ENCODE assay signal across 2 cellular contexts in the genomic region with DNA sequence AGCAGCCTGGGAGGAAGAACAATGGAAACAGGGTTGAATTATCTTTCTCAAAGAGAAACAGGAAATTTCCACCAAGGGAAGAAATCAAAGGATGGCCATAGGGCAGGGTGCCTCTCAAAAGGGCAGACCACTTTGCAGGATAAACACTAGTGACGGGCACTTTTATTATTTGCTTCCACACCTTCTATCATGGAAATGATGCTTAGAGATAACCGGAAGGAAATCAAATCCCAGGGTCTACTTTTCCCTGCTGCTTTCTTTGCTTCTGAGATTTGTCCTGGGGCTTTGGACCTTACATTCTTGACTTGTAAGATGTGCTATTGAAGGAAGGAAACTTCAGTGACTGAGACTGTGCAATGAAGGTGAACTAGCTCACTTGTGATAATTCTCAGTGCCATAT.
TF ChIP-seq lines count a peak whose summit lies in the region.

No MANE protein-coding gene starts in this region.

TF ChIP-seq in SK-N-SH, 30 proteins besides CTCF, POLR2A, EP300 and RAD21 (continued from another document):
- TF ChIP-seq RCOR1 (IDR thresholded peaks at IDR 0.05; ENCODE audit: low read length) (no peak), EZH2phosphoT487 (IDR thresholded peaks at IDR 0.05; ENCODE audit: borderline replicate concordance, low read depth) (no peak), JUND (IDR thresholded peaks at IDR 0.05) (no peak), RFX5 (IDR thresholded peaks at IDR 0.05; ENCODE audit: low read length) (no peak), SIN3A (IDR thresholded peaks at IDR 0.05; ENCODE audit: borderline replicate concordance, low read depth, low read length) (no peak), FOSL2 (IDR thresholded peaks at IDR 0.05; ENCODE audit: borderline replicate concordance, low read depth) (no peak), FOXJ3 (CRISPR knock-in tag; IDR thresholded peaks at IDR 0.05) (no peak)
- TF ChIP-seq, protein P1, sequence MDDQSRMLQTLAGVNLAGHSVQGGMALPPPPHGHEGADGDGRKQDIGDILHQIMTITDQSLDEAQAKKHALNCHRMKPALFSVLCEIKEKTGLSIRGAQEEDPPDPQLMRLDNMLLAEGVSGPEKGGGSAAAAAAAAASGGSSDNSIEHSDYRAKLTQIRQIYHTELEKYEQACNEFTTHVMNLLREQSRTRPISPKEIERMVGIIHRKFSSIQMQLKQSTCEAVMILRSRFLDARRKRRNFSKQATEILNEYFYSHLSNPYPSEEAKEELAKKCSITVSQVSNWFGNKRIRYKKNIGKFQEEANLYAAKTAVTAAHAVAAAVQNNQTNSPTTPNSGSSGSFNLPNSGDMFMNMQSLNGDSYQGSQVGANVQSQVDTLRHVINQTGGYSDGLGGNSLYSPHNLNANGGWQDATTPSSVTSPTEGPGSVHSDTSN (IDR thresholded peaks at IDR 0.05): no peak
- TF ChIP-seq, protein P2, sequence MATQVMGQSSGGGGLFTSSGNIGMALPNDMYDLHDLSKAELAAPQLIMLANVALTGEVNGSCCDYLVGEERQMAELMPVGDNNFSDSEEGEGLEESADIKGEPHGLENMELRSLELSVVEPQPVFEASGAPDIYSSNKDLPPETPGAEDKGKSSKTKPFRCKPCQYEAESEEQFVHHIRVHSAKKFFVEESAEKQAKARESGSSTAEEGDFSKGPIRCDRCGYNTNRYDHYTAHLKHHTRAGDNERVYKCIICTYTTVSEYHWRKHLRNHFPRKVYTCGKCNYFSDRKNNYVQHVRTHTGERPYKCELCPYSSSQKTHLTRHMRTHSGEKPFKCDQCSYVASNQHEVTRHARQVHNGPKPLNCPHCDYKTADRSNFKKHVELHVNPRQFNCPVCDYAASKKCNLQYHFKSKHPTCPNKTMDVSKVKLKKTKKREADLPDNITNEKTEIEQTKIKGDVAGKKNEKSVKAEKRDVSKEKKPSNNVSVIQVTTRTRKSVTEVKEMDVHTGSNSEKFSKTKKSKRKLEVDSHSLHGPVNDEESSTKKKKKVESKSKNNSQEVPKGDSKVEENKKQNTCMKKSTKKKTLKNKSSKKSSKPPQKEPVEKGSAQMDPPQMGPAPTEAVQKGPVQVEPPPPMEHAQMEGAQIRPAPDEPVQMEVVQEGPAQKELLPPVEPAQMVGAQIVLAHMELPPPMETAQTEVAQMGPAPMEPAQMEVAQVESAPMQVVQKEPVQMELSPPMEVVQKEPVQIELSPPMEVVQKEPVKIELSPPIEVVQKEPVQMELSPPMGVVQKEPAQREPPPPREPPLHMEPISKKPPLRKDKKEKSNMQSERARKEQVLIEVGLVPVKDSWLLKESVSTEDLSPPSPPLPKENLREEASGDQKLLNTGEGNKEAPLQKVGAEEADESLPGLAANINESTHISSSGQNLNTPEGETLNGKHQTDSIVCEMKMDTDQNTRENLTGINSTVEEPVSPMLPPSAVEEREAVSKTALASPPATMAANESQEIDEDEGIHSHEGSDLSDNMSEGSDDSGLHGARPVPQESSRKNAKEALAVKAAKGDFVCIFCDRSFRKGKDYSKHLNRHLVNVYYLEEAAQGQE (IDR thresholded peaks at IDR 0.05; ENCODE audit: low read depth, low read length): no peak
- TF ChIP-seq, protein P3, sequence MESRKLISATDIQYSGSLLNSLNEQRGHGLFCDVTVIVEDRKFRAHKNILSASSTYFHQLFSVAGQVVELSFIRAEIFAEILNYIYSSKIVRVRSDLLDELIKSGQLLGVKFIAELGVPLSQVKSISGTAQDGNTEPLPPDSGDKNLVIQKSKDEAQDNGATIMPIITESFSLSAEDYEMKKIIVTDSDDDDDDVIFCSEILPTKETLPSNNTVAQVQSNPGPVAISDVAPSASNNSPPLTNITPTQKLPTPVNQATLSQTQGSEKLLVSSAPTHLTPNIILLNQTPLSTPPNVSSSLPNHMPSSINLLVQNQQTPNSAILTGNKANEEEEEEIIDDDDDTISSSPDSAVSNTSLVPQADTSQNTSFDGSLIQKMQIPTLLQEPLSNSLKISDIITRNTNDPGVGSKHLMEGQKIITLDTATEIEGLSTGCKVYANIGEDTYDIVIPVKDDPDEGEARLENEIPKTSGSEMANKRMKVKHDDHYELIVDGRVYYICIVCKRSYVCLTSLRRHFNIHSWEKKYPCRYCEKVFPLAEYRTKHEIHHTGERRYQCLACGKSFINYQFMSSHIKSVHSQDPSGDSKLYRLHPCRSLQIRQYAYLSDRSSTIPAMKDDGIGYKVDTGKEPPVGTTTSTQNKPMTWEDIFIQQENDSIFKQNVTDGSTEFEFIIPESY (IDR thresholded peaks at IDR 0.05; ENCODE audit: borderline replicate concordance, low read depth): no peak
- TF ChIP-seq, protein P4, sequence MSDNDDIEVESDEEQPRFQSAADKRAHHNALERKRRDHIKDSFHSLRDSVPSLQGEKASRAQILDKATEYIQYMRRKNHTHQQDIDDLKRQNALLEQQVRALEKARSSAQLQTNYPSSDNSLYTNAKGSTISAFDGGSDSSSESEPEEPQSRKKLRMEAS (IDR thresholded peaks at IDR 0.05; ENCODE audit: low read depth): no peak

TF ChIP-seq in SK-N-SH treated with all-trans-retinoic acid at 6 μM for 48 hours, 23 proteins besides CTCF, POLR2A, EP300 and RAD21 (continued from another document):
- TF ChIP-seq, protein P5, sequence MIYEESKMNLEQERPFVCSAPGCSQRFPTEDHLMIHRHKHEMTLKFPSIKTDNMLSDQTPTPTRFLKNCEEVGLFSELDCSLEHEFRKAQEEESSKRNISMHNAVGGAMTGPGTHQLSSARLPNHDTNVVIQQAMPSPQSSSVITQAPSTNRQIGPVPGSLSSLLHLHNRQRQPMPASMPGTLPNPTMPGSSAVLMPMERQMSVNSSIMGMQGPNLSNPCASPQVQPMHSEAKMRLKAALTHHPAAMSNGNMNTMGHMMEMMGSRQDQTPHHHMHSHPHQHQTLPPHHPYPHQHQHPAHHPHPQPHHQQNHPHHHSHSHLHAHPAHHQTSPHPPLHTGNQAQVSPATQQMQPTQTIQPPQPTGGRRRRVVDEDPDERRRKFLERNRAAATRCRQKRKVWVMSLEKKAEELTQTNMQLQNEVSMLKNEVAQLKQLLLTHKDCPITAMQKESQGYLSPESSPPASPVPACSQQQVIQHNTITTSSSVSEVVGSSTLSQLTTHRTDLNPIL (CRISPR knock-in tag; IDR thresholded peaks at IDR 0.05; ENCODE audit: low read depth): no peak
- TF ChIP-seq ZC3H10 (CRISPR knock-in tag; IDR thresholded peaks at IDR 0.05) (no peak), ESRRG (CRISPR knock-in tag; IDR thresholded peaks at IDR 0.05) (no peak), ZNF565 (CRISPR knock-in tag; conservative IDR thresholded peaks at IDR 0.05; ENCODE audit: low read depth) (no peak), ZNF70 (CRISPR knock-in tag; IDR thresholded peaks at IDR 0.05) (no peak)
- TF ChIP-seq, protein P6, sequence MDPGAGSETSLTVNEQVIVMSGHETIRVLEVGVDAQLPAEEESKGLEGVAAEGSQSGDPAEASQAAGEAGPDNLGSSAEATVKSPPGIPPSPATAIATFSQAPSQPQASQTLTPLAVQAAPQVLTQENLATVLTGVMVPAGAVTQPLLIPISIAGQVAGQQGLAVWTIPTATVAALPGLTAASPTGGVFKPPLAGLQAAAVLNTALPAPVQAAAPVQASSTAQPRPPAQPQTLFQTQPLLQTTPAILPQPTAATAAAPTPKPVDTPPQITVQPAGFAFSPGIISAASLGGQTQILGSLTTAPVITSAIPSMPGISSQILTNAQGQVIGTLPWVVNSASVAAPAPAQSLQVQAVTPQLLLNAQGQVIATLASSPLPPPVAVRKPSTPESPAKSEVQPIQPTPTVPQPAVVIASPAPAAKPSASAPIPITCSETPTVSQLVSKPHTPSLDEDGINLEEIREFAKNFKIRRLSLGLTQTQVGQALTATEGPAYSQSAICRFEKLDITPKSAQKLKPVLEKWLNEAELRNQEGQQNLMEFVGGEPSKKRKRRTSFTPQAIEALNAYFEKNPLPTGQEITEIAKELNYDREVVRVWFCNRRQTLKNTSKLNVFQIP (CRISPR knock-in tag; IDR thresholded peaks at IDR 0.05; ENCODE audit: borderline replicate concordance, low read depth): no peak
